ENCODE assay signal across 8 cellular contexts in the genomic region with DNA sequence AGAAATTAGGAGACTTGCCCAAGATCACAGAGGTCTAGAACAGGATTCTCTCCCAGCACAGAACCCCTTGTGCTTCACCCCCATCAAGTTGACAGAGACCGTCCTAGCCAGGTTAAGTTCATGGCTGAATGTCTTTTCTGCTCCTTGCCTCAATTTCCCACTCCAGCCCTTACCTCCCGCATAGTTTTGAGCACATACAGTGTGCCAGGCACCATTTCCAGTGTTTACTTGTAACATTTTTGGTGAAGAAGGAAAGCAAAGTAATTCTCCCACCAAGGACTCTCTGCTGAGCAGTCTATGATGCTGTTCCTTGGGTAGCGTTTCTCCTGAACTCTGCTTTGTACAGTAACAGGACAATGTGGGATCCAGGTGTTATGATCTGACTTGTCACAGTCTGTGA. TPM values are rescaled to one million over a fixed set of nuclear protein-coding genes. Genes with fewer than 3 reads are reported as not detected.
DNase-seq lines count a peak whose midpoint lies in the region; ATAC-seq and TF ChIP-seq lines count a peak whose summit lies in the region.

No MANE protein-coding gene starts in this region.

- no peaks in the 10 kb centered on the region for H3K27me3 Mint-ChIP-seq in WTC11 (ENCODE audit: low read depth)

- ATAC-seq in WTC11 (no peak), foreskin keratinocyte (no peak), gastrocnemius medialis (no peak), GM21423 (IDR thresholded peaks at IDR 0.05; ENCODE audit: unreplicated experiment) (no peak), HG02981 (IDR thresholded peaks at IDR 0.05; ENCODE audit: unreplicated experiment) (no peak)

- peak overlapping the region; percentile 99 for H3K27ac Mint-ChIP-seq in WTC11

- H3K4me3 Mint-ChIP-seq in WTC11 = peak overlapping the region; percentile 99

- peaks cover 15% of the 10 kb centered on the region for H3K4me1 ChIP-seq in foreskin keratinocyte
- H3K4me1 ChIP-seq in gastrocnemius medialis = peaks cover 21 to 30% of the 10 kb centered on the region in 2 donors

- H3K9me3 Mint-ChIP-seq in WTC11 = no peaks in the 10 kb centered on the region

- DNase-seq in GM12865 (ENCODE audit: low read depth) = no peak
- no peak for DNase-seq in WTC11 (ENCODE audit: low spot score)
- no peak for DNase-seq in foreskin keratinocyte
- no peak for DNase-seq in gastrocnemius medialis
- DNase-seq in NCI-H2107 treated with DMSO at 0.1 percent for 48 hours (lab: John Stamatoyannopoulos, UW; ENCODE audit: unreplicated experiment) = no peak
- no peak for DNase-seq in NCI-H446 treated with DMSO at 0.1 percent for 48 hours (lab: John Stamatoyannopoulos, UW)

- CTCF ChIA-PET in WTC11 (lab: Charles Lee) = interaction anchor here (0.7 to 10.2 kb wide), 9 partner anchors 10 to 273 kb away, joined by 3 to 117 read pairs (median 7); a partner anchor contains a TSS

- POLR2A ChIA-PET in WTC11 (lab: Charles Lee) = interaction anchor here (0.6 to 2.7 kb wide), 5 partner anchors 10 to 238 kb away, joined by 3 to 28 read pairs (median 4); a partner anchor contains a TSS

- H3K4me3 ChIP-seq in GM12865 (ENCODE audit: low read depth, low read length) (peak overlapping the region; percentile 76), gastrocnemius medialis (peak overlapping the region; percentile 77 to 91 (median 85))

- H3K27ac ChIP-seq in foreskin keratinocyte (peak overlapping the region; percentile 76), gastrocnemius medialis (peak overlapping the region; percentile 89 to 98 (median 94))

- intact Hi-C loops in gastrocnemius medialis (cut with DNase I; ENCODE audit: low total_unique reads) = loop anchor here (2.0 to 10.0 kb wide), 4 partner anchors 29 to 705 kb away; a partner anchor contains a TSS

- no peak for TF ChIP-seq POLR2A in gastrocnemius medialis (IDR thresholded peaks at IDR 0.05)

- peaks cover 24% of the 10 kb centered on the region for H3K4me1 Mint-ChIP-seq in WTC11

- TF ChIP-seq CTCF in GM12865 (IDR thresholded peaks at IDR 0.05; ENCODE audit: insufficient read depth, low read depth, low read length, missing control alignments) = no peak
- TF ChIP-seq CTCF in WTC11 (IDR thresholded peaks at IDR 0.05) = no peak
- TF ChIP-seq CTCF in foreskin keratinocyte (conservative IDR thresholded peaks at IDR 0.05) = no peak
- no peak for TF ChIP-seq CTCF in gastrocnemius medialis (IDR thresholded peaks at IDR 0.05 in 4 of 5, conservative IDR thresholded peaks at IDR 0.05 in 1 of 5)

- in situ Hi-C loops in gastrocnemius medialis (cut with MboI; ENCODE audit: low sequenced_read_pairs in 4 of 4) = loop anchor here in 3 of 4 donors (10.0 to 25.0 kb wide), 4 partner anchors 165 to 963 kb away; a partner anchor contains a TSS

- H3K9me3 ChIP-seq in gastrocnemius medialis = no peaks in the 10 kb centered on the region

- no peaks in the 10 kb centered on the region for H3K27me3 ChIP-seq in foreskin keratinocyte
- no peaks in the 10 kb centered on the region for H3K27me3 ChIP-seq in gastrocnemius medialis

- H3K36me3 Mint-ChIP-seq in WTC11 = peaks cover 28% of the 10 kb centered on the region

- peaks cover 0 to 35% of the 10 kb centered on the region in 2 donors for H3K36me3 ChIP-seq in gastrocnemius medialis

TF ChIP-seq in WTC11, 78 proteins besides CTCF, POLR2A, EP300 and RAD21 (continues in another document):
- TF ChIP-seq, protein P1, sequence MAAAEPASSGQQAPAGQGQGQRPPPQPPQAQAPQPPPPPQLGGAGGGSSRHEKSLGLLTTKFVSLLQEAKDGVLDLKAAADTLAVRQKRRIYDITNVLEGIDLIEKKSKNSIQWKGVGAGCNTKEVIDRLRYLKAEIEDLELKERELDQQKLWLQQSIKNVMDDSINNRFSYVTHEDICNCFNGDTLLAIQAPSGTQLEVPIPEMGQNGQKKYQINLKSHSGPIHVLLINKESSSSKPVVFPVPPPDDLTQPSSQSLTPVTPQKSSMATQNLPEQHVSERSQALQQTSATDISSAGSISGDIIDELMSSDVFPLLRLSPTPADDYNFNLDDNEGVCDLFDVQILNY (CRISPR knock-in tag; IDR thresholded peaks at IDR 0.05) = no peak
- TF ChIP-seq ATF1 (CRISPR knock-in tag; IDR thresholded peaks at IDR 0.05) (no peak), NFATC4 (CRISPR knock-in tag; IDR thresholded peaks at IDR 0.05) (no peak)
- TF ChIP-seq, protein P2, sequence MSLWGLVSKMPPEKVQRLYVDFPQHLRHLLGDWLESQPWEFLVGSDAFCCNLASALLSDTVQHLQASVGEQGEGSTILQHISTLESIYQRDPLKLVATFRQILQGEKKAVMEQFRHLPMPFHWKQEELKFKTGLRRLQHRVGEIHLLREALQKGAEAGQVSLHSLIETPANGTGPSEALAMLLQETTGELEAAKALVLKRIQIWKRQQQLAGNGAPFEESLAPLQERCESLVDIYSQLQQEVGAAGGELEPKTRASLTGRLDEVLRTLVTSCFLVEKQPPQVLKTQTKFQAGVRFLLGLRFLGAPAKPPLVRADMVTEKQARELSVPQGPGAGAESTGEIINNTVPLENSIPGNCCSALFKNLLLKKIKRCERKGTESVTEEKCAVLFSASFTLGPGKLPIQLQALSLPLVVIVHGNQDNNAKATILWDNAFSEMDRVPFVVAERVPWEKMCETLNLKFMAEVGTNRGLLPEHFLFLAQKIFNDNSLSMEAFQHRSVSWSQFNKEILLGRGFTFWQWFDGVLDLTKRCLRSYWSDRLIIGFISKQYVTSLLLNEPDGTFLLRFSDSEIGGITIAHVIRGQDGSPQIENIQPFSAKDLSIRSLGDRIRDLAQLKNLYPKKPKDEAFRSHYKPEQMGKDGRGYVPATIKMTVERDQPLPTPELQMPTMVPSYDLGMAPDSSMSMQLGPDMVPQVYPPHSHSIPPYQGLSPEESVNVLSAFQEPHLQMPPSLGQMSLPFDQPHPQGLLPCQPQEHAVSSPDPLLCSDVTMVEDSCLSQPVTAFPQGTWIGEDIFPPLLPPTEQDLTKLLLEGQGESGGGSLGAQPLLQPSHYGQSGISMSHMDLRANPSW (CRISPR knock-in tag; conservative IDR thresholded peaks at IDR 0.05; ENCODE audit: low read depth) = no peak
- TF ChIP-seq, protein P3, sequence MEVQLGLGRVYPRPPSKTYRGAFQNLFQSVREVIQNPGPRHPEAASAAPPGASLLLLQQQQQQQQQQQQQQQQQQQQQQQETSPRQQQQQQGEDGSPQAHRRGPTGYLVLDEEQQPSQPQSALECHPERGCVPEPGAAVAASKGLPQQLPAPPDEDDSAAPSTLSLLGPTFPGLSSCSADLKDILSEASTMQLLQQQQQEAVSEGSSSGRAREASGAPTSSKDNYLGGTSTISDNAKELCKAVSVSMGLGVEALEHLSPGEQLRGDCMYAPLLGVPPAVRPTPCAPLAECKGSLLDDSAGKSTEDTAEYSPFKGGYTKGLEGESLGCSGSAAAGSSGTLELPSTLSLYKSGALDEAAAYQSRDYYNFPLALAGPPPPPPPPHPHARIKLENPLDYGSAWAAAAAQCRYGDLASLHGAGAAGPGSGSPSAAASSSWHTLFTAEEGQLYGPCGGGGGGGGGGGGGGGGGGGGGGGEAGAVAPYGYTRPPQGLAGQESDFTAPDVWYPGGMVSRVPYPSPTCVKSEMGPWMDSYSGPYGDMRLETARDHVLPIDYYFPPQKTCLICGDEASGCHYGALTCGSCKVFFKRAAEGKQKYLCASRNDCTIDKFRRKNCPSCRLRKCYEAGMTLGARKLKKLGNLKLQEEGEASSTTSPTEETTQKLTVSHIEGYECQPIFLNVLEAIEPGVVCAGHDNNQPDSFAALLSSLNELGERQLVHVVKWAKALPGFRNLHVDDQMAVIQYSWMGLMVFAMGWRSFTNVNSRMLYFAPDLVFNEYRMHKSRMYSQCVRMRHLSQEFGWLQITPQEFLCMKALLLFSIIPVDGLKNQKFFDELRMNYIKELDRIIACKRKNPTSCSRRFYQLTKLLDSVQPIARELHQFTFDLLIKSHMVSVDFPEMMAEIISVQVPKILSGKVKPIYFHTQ (CRISPR knock-in tag; IDR thresholded peaks at IDR 0.05) = no peak
- TF ChIP-seq, protein P4, sequence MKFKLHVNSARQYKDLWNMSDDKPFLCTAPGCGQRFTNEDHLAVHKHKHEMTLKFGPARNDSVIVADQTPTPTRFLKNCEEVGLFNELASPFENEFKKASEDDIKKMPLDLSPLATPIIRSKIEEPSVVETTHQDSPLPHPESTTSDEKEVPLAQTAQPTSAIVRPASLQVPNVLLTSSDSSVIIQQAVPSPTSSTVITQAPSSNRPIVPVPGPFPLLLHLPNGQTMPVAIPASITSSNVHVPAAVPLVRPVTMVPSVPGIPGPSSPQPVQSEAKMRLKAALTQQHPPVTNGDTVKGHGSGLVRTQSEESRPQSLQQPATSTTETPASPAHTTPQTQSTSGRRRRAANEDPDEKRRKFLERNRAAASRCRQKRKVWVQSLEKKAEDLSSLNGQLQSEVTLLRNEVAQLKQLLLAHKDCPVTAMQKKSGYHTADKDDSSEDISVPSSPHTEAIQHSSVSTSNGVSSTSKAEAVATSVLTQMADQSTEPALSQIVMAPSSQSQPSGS (CRISPR knock-in tag; IDR thresholded peaks at IDR 0.05; ENCODE audit: borderline replicate concordance, low read depth) = no peak

RNA-seq across cellular contexts. Expression of a gene that starts 1.2 kb away (rescaled TPM):
- 33.5 to 36.1 TPM (median 33.9 TPM) in 3 replicates for total RNA-seq in WTC11 (2021)
- 7.4 and 8.2 TPM in 2 replicates for total RNA-seq in foreskin keratinocyte
- polyA plus RNA-seq in foreskin keratinocyte = 12.7 and 12.8 TPM in 2 replicates
- 10 to 100 TPM; 17.1 to 38.7 (median 27.6) TPM for total RNA-seq in gastrocnemius medialis

RNA-seq across cellular contexts. Expression of a gene that starts 10.3 kb away (rescaled TPM):
- 125 to 156 TPM (median 144 TPM) in 3 replicates for total RNA-seq in WTC11 (2021)
- 211 and 266 TPM in 2 replicates for total RNA-seq in foreskin keratinocyte
- 303 and 367 TPM in 2 replicates for polyA plus RNA-seq in foreskin keratinocyte
- 100 to 1,000 TPM; 155 to 257 (median 209) TPM for total RNA-seq in gastrocnemius medialis

RNA-seq across cellular contexts. Expression of a gene that starts 44.8 kb away (rescaled TPM):
- total RNA-seq in WTC11 (2021) = not detected in 3 replicates
- not detected in 2 replicates for total RNA-seq in foreskin keratinocyte
- polyA plus RNA-seq in foreskin keratinocyte = not detected in 2 replicates
- total RNA-seq in gastrocnemius medialis = not detected
